ENCODE assay signal across 1 cellular context in genomic region chr5:139310715-139311186, GRCh38.
A peak's percentile ranks its signal among the peaks of the same experiment; 100 is the strongest.
TF ChIP-seq lines count a peak whose summit lies in the region.

No MANE protein-coding gene starts in this region.

TF ChIP-seq in HCT116, 20 proteins besides CTCF, POLR2A, EP300 and RAD21:
- TF ChIP-seq, protein P1, sequence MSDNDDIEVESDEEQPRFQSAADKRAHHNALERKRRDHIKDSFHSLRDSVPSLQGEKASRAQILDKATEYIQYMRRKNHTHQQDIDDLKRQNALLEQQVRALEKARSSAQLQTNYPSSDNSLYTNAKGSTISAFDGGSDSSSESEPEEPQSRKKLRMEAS (IDR thresholded peaks at IDR 0.05) = peak; percentile 55; the same call in 1 of the 2 replicates
- TF ChIP-seq FOSL1 (IDR thresholded peaks at IDR 0.05; ENCODE audit: low read depth) (peak; percentile 60; the same call in 1 of the 2 replicates), CBX3 (IDR thresholded peaks at IDR 0.05; ENCODE audit: low read depth) (0 out of 2 replicates have a peak, but pooled peaks have one; percentile 19), SP1 (IDR thresholded peaks at IDR 0.05; ENCODE audit: low read depth) (peak; percentile 47), JUND (IDR thresholded peaks at IDR 0.05) (peak; percentile 62)
